In genomic region chr16:81592353-81592866, GRCh38 we compare ENCODE assay signal across 1 cellular context.
TF ChIP-seq lines count a peak whose summit lies in the region.

No MANE protein-coding gene starts in this region.

TF ChIP-seq in HEK293T, 16 proteins besides CTCF, POLR2A, EP300 and RAD21 (continued from another document):
- TF ChIP-seq PKNOX1 (IDR thresholded peaks at IDR 0.05) = no peak
- TF ChIP-seq SUZ12 (IDR thresholded peaks at IDR 0.05) = no peak
- TF ChIP-seq LEF1 (IDR thresholded peaks at IDR 0.05; ENCODE audit: borderline replicate concordance) = no peak
- no peak for TF ChIP-seq NFRKB (IDR thresholded peaks at IDR 0.05)
- no peak for TF ChIP-seq ARNT (IDR thresholded peaks at IDR 0.05)
- no peak for TF ChIP-seq ZNF384 (IDR thresholded peaks at IDR 0.05)
- no peak for TF ChIP-seq SP1 (IDR thresholded peaks at IDR 0.05)
